Comparison of ENCODE assay signal across 8 cellular contexts in the genomic region with DNA sequence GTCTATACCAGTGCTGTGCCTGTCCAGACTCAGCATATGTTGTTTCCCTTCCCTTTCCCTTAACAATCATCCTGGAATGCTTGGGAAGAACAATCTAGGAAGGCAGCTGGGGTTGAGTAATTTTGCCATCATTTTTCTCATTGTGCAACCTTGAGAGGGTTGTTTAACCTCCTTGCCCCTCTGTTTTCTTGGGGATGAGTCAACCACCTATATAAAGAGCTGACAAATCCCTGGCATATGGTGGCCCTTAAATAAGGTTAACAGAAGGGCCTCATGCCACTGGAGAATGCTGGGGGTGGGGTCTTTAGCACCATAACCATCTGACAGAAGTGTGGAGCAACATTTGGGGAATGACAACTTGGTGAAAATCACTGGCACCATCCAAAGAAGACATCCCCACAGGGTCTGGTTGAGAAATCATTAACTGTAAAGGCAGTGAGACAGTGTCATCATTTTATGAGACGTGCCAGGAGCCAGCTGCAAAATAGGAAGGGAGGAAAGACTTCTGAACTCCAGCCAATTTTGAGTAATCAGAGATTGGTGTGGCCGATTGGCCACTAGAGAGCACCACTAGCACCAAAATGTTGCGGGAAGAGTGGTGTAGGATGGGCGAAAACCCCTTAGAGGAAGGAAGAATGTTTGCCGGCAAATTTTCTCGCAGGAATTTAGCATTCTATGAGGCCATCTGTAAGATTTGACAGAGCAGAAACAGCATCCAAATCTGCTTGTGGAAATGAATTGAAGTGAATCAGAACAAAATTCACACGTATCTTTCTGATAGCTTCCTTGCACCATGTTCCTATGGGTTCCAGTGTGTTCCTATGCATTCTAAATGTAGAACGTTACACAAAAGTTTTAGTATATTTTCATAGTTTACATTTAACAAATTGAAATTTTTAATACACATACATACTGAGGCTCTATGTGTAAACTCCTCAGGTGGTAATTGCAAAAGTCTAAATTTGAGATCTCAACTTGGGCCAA.
DNase-seq lines count a peak whose midpoint lies in the region; ATAC-seq, FAIRE-seq and TF ChIP-seq lines count a peak whose summit lies in the region.

No MANE protein-coding gene starts in this region.

- no peaks in the 10 kb centered on the region for H3K4me1 ChIP-seq in A673 (ENCODE audit: insufficient read depth, low read length, poor library complexity, severe bottlenecking)

- no peak overlapping the region for H3K4me3 ChIP-seq in A673 (ENCODE audit: low read depth, low read length, poor library complexity, severe bottlenecking)
- H3K4me3 ChIP-seq in brain microvascular endothelial cell (ENCODE audit: low read depth, low read length), result no peak overlapping the region

- no peaks in the 10 kb centered on the region for H3K36me3 ChIP-seq in A673 (ENCODE audit: insufficient read depth, low read length, poor library complexity, severe bottlenecking)
- H3K36me3 ChIP-seq in brain microvascular endothelial cell (replicated peaks), result no peaks in the 10 kb centered on the region

- FAIRE-seq in HTR-8/SVneo (lab: Jason Lieb, UNC), result peak; percentile 13

- POLR2A ChIA-PET in A673 (lab: Charles Lee; ENCODE audit: low non-redundant PET), result no interaction called here

- DNase-seq in A673 (ENCODE audit: low spot score) (peak; percentile 53), HTR-8/SVneo (ENCODE audit: insufficient read length, low spot score) (peak; percentile 36), brain microvascular endothelial cell (peak; percentile 14), left kidney (ENCODE audit: low read depth, low spot score) (peak; percentile 44)

- TF ChIP-seq CTCF in A673 (conservative IDR thresholded peaks at IDR 0.05; ENCODE audit: low read depth, low read length), result peak; percentile 48; the same call in 1 of the 2 replicates
- peak; percentile 13 for TF ChIP-seq CTCF in brain microvascular endothelial cell (IDR thresholded peaks at IDR 0.05; ENCODE audit: low read depth, low read length, missing control alignments)

- intact Hi-C loops in A673 (cut with micrococcal nuclease; ENCODE audit: unreplicated experiment), result no loop called here

- ATAC-seq in GM21515 (IDR thresholded peaks at IDR 0.05; ENCODE audit: unreplicated experiment) (no peak), GM19452 (IDR thresholded peaks at IDR 0.05; ENCODE audit: unreplicated experiment) (no peak), HG03039 (IDR thresholded peaks at IDR 0.05; ENCODE audit: unreplicated experiment) (no peak), GM19328 (IDR thresholded peaks at IDR 0.05; ENCODE audit: unreplicated experiment) (no peak)

- no peaks in the 10 kb centered on the region for H3K27me3 ChIP-seq in A673 (replicated peaks; ENCODE audit: insufficient read depth, low read depth, low read length, poor library complexity)
- no peaks in the 10 kb centered on the region for H3K27me3 ChIP-seq in brain microvascular endothelial cell (replicated peaks)

- no peaks in the 10 kb centered on the region for H3K9me3 ChIP-seq in A673 (ENCODE audit: low read depth, low read length, poor library complexity, severe bottlenecking)

- in situ Hi-C loops in brain microvascular endothelial cell (cut with HindIII; ENCODE audit: low pct_ligation_motif_present, low sequenced_read_pairs), result no loop called here

- H3K27ac ChIP-seq in A673 (ENCODE audit: low read depth, low read length, poor library complexity, severe bottlenecking), result no peak overlapping the region
- no peak overlapping the region for H3K27ac ChIP-seq in brain microvascular endothelial cell

- no TSS peak for BruUV-seq in A673 (replicated peaks; lab: Mats Ljungman, UMichigan)

- CTCF ChIA-PET in A673 (lab: Charles Lee), result no interaction called here
